In genomic region chr16:1195393-1195666, GRCh38 we compare ENCODE assay signal across 10 cellular contexts. TPM values are rescaled to one million over a fixed set of nuclear protein-coding genes. Genes with fewer than 3 reads are reported as not detected.
"Had no signal": no experiment of that assay in that cellular context is flagged by ENCODE, and none has a peak within 500 bp of the region (broad histone marks: within the 10 kb centered on the region; RNA-seq: fewer than 3 reads in every experiment).

No MANE protein-coding gene starts in this region.

- H3K9me3 ChIP-seq: HAP-1 had no signal

- DNase-seq: GOT3, HCEC 1CT, HFFc6 had no signal

- H3K36me3 ChIP-seq: HAP-1 had no signal

- H3K4me1 ChIP-seq: HAP-1 had no signal

- H3K27ac Mint-ChIP-seq: GM23338, H9, HFFc6 had no signal

- H2AFZ ChIP-seq: GM23248, GM23338 had no signal

- H3K4me3 ChIP-seq: GM23248, GM23338, HAP-1 had no signal

- H3K4me2 ChIP-seq: GM23338 had no signal

- H3K9ac ChIP-seq: GM23248 had no signal

- H3K9me3 Mint-ChIP-seq: H9 had no signal

- FAIRE-seq: H1, H54 had no signal

- H3K4me3 Mint-ChIP-seq: GM23338, H9, HFFc6 had no signal

- H3K27ac ChIP-seq: GM23248 had no signal

RNA-seq across cellular contexts. Expression of gene TPSG1, which starts 29.7 kb away (rescaled TPM):
- total RNA-seq: GM23248, GM23338, H1, H9 had no signal
- polyA plus RNA-seq: GM23248, H1 had no signal

RNA-seq across cellular contexts. Expression of gene TPSB2, which starts 34.7 kb away (rescaled TPM):
- total RNA-seq: GM23248, GM23338, H1, H9, HFFc6 had no signal
- polyA plus RNA-seq: GM23248 had no signal

RNA-seq across cellular contexts. Expression of gene CACNA1H, which starts 42.4 kb away (rescaled TPM):
- polyA plus RNA-seq: GM23248 had no signal

RNA-seq across cellular contexts. Expression of gene TPSAB1, which starts 45.2 kb away (rescaled TPM):
- total RNA-seq: GM23248, GM23338, H1, H4, H9, HFFc6 had no signal
- polyA plus RNA-seq: GM23248, GM23338 had no signal
